ENCODE assay signal across 28 cellular contexts in genomic region chr11:122241561-122241960, GRCh38.
"Had no signal": no experiment of that assay in that cellular context is flagged by ENCODE, and none has a peak within 500 bp of the region (broad histone marks: within the 10 kb centered on the region; RNA-seq: fewer than 3 reads in every experiment).

No MANE protein-coding gene starts in this region.

- ATAC-seq: activated CD8-positive, alpha-beta memory T cell treated with anti-CD3 and anti-CD28 coated beads, Interleukin-2, amount 10 ng/mL, durations not matched to agents 7 days and 5 days; activated naive CD8-positive, alpha-beta T cell treated with anti-CD3 and anti-CD28 coated beads, Interleukin-2, amount 50 U/mL, for 24 hours had no signal

- DNase-seq: activated CD4-positive, alpha-beta memory T cell treated with anti-CD3 and anti-CD28 coated beads, Interleukin-2, amount 10 ng/mL, durations not matched to agents 7 days and 5 days; activated CD4-positive, alpha-beta T cell treated with anti-CD3 and anti-CD28 coated beads for 1 hour; activated CD4-positive, alpha-beta T cell treated with anti-CD3 and anti-CD28 coated beads for 48 hours; activated CD4-positive, CD25-positive, alpha-beta regulatory T cell; activated CD8-positive, alpha-beta memory T cell treated with anti-CD3 and anti-CD28 coated beads for 24 hours; activated CD8-positive, alpha-beta memory T cell treated with anti-CD3 and anti-CD28 coated beads, Interleukin-2, amount 10 ng/mL, durations not matched to agents 7 days and 5 days; activated CD8-positive, alpha-beta memory T cell treated with anti-CD3 and anti-CD28 coated beads, Interleukin-2, amount 50 U/mL, for 48 hours; activated effector memory CD4-positive, alpha-beta T cell treated with Interleukin-2 at 50 U/mL for 16 hours; activated naive CD4-positive, alpha-beta T cell treated with anti-CD3 and anti-CD28 coated beads, Interleukin-2, amount 10 ng/mL, durations not matched to agents 7 days and 5 days; activated naive CD8-positive, alpha-beta T cell treated with anti-CD3 and anti-CD28 coated beads, Interleukin-2, amount 50 U/mL, for 24 hours; activated T-cell treated with anti-CD3 and anti-CD28 coated beads, Interleukin-2, amount 50 U/mL, for 48 hours; anterior cingulate cortex; caudate nucleus; cerebellar nuclear complex; MM.1S; NCI-H1092 treated with DMSO at 0.1 percent for 48 hours; NCI-H1417; NCI-H1694; NCI-H1930; NCI-H2081 treated with DMSO at 0.1 percent for 48 hours; NCI-H226; NCI-H446 treated with DMSO at 0.1 percent for 48 hours; NCI-H524; NCI-H69; NCI-H82; OCI-M1; Right ventricle myocardium superior; WERI-Rb-1 had no signal
